1 cellular context compared by ENCODE assay signal in the genomic region with DNA sequence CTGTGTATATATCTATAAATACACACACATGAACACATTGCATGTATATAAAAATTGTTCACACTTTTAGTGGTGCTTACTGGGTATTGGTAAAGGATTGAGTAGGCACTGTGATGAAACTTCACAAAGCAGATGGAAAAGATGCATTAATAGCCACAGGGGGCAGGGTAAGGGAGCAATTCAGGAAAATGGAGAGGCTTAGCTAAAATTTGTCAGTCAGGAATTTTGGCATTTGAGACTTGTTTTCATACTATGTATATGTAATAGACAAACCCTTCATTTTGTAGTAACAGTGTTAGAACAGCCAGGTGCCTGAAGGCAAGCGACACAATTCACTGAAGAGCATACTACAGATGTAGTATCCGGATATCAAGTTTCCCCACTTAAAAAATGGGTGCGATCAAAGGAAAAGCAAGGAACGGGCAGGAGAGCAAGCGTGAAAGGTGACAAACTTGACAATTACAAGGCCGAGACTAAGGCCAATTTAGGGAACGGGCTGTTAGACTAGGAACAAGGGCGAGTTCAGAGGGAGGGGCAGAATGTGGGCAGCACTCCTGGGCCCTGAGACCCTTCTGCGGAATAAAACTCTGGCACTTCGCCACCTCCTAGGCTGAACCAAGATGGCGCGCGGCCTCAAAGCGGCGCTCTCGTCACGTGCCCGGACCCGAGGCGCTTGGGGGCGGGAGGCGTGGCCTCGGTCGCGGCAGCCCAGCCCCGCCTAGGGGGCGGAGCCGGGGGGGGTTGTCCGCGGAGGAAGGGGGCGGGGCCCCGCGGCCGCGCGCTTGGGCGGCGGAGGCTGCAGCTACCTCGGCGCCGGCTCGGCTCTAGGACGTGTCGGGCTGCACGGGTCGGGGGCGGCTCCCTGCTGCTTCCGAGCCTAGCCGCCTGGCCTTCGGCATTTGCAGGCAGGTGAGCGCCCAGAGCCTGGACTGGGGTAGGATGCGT.
A peak's percentile ranks its signal among the peaks of the same experiment; 100 is the strongest.
TF ChIP-seq lines count a peak whose summit lies in the region.

A gene (plus strand): TSS at position 771 of the 945 bp plus-strand sequence. CDS start 12,518 bp downstream, outside the sequence.

TF ChIP-seq in K562, 482 proteins besides CTCF, POLR2A, EP300 and RAD21 (continued from another document and continues in another):
- TF ChIP-seq, protein P1, sequence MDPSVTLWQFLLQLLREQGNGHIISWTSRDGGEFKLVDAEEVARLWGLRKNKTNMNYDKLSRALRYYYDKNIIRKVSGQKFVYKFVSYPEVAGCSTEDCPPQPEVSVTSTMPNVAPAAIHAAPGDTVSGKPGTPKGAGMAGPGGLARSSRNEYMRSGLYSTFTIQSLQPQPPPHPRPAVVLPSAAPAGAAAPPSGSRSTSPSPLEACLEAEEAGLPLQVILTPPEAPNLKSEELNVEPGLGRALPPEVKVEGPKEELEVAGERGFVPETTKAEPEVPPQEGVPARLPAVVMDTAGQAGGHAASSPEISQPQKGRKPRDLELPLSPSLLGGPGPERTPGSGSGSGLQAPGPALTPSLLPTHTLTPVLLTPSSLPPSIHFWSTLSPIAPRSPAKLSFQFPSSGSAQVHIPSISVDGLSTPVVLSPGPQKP (CRISPR knock-in tag; IDR thresholded peaks at IDR 0.05), result no peak
- peak; percentile 88; the same call in 1 of the 2 replicates for TF ChIP-seq KLF13 (tag; IDR thresholded peaks at IDR 0.05; ENCODE audit: borderline replicate concordance, low read depth)
- TF ChIP-seq, protein P2, sequence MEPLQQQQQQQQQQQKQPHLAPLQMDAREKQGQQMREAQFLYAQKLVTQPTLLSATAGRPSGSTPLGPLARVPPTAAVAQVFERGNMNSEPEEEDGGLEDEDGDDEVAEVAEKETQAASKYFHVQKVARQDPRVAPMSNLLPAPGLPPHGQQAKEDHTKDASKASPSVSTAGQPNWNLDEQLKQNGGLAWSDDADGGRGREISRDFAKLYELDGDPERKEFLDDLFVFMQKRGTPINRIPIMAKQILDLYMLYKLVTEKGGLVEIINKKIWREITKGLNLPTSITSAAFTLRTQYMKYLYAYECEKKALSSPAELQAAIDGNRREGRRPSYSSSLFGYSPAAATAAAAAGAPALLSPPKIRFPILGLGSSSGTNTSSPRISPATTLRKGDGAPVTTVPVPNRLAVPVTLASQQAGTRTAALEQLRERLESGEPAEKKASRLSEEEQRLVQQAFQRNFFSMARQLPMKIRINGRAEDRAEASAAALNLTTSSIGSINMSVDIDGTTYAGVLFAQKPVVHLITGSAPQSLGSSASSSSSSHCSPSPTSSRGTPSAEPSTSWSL (CRISPR knock-in tag; IDR thresholded peaks at IDR 0.05; ENCODE audit: borderline replicate concordance), result peak; percentile 33; the same call in 1 of the 2 replicates
- peak; percentile 46; the same call in 1 of the 2 replicates for TF ChIP-seq ARID1B (IDR thresholded peaks at IDR 0.05)
- TF ChIP-seq, protein P3, sequence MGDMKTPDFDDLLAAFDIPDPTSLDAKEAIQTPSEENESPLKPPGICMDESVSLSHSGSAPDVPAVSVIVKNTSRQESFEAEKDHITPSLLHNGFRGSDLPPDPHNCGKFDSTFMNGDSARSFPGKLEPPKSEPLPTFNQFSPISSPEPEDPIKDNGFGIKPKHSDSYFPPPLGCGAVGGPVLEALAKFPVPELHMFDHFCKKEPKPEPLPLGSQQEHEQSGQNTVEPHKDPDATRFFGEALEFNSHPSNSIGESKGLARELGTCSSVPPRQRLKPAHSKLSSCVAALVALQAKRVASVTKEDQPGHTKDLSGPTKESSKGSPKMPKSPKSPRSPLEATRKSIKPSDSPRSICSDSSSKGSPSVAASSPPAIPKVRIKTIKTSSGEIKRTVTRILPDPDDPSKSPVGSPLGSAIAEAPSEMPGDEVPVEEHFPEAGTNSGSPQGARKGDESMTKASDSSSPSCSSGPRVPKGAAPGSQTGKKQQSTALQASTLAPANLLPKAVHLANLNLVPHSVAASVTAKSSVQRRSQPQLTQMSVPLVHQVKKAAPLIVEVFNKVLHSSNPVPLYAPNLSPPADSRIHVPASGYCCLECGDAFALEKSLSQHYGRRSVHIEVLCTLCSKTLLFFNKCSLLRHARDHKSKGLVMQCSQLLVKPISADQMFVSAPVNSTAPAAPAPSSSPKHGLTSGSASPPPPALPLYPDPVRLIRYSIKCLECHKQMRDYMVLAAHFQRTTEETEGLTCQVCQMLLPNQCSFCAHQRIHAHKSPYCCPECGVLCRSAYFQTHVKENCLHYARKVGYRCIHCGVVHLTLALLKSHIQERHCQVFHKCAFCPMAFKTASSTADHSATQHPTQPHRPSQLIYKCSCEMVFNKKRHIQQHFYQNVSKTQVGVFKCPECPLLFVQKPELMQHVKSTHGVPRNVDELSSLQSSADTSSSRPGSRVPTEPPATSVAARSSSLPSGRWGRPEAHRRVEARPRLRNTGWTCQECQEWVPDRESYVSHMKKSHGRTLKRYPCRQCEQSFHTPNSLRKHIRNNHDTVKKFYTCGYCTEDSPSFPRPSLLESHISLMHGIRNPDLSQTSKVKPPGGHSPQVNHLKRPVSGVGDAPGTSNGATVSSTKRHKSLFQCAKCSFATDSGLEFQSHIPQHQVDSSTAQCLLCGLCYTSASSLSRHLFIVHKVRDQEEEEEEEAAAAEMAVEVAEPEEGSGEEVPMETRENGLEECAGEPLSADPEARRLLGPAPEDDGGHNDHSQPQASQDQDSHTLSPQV (IDR thresholded peaks at IDR 0.05), result peak; percentile 99
- TF ChIP-seq, protein P4, sequence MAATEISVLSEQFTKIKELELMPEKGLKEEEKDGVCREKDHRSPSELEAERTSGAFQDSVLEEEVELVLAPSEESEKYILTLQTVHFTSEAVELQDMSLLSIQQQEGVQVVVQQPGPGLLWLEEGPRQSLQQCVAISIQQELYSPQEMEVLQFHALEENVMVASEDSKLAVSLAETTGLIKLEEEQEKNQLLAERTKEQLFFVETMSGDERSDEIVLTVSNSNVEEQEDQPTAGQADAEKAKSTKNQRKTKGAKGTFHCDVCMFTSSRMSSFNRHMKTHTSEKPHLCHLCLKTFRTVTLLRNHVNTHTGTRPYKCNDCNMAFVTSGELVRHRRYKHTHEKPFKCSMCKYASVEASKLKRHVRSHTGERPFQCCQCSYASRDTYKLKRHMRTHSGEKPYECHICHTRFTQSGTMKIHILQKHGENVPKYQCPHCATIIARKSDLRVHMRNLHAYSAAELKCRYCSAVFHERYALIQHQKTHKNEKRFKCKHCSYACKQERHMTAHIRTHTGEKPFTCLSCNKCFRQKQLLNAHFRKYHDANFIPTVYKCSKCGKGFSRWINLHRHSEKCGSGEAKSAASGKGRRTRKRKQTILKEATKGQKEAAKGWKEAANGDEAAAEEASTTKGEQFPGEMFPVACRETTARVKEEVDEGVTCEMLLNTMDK (IDR thresholded peaks at IDR 0.05; ENCODE audit: borderline replicate concordance, insufficient read depth, low read depth, low read length, poor library complexity, severe bottlenecking), result no peak
- no peak for TF ChIP-seq COPS2 (conservative IDR thresholded peaks at IDR 0.05)
- TF ChIP-seq ZNF316 (IDR thresholded peaks at IDR 0.05), result no peak
- 0 out of 2 replicates have a peak, but pooled peaks have one; percentile 17 for TF ChIP-seq FOXK1 (CRISPR knock-in tag; IDR thresholded peaks at IDR 0.05; ENCODE audit: borderline replicate concordance)
- peak; percentile 76; the same call in 1 of the 2 replicates for TF ChIP-seq HSF4 (CRISPR knock-in tag; IDR thresholded peaks at IDR 0.05; ENCODE audit: borderline replicate concordance)
- peak; percentile 72 for TF ChIP-seq POLR2B (IDR thresholded peaks at IDR 0.05; ENCODE audit: low read depth, partially characterized antibody)
- TF ChIP-seq, protein P5, sequence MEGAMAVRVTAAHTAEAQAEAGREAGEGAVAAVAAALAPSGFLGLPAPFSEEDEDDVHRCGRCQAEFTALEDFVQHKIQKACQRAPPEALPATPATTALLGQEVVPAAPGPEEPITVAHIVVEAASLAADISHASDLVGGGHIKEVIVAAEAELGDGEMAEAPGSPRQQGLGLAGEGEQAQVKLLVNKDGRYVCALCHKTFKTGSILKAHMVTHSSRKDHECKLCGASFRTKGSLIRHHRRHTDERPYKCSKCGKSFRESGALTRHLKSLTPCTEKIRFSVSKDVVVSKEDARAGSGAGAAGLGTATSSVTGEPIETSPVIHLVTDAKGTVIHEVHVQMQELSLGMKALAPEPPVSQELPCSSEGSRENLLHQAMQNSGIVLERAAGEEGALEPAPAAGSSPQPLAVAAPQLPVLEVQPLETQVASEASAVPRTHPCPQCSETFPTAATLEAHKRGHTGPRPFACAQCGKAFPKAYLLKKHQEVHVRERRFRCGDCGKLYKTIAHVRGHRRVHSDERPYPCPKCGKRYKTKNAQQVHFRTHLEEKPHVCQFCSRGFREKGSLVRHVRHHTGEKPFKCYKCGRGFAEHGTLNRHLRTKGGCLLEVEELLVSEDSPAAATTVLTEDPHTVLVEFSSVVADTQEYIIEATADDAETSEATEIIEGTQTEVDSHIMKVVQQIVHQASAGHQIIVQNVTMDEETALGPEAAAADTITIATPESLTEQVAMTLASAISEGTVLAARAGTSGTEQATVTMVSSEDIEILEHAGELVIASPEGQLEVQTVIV (CRISPR knock-in tag; IDR thresholded peaks at IDR 0.05; ENCODE audit: borderline replicate concordance), result no peak
- TF ChIP-seq, protein P6, sequence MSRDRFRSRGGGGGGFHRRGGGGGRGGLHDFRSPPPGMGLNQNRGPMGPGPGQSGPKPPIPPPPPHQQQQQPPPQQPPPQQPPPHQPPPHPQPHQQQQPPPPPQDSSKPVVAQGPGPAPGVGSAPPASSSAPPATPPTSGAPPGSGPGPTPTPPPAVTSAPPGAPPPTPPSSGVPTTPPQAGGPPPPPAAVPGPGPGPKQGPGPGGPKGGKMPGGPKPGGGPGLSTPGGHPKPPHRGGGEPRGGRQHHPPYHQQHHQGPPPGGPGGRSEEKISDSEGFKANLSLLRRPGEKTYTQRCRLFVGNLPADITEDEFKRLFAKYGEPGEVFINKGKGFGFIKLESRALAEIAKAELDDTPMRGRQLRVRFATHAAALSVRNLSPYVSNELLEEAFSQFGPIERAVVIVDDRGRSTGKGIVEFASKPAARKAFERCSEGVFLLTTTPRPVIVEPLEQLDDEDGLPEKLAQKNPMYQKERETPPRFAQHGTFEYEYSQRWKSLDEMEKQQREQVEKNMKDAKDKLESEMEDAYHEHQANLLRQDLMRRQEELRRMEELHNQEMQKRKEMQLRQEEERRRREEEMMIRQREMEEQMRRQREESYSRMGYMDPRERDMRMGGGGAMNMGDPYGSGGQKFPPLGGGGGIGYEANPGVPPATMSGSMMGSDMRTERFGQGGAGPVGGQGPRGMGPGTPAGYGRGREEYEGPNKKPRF (IDR thresholded peaks at IDR 0.05; ENCODE audit: low read depth, low read length), result no peak
- no peak for TF ChIP-seq NR2C2 (CRISPR knock-in tag; IDR thresholded peaks at IDR 0.05)
- peak; percentile 80 for TF ChIP-seq NR2C2 (tag; IDR thresholded peaks at IDR 0.05)
- no peak for TF ChIP-seq SREBF2 (CRISPR knock-in tag; IDR thresholded peaks at IDR 0.05)
- TF ChIP-seq NR3C1 (CRISPR knock-in tag; IDR thresholded peaks at IDR 0.05), result peak; percentile 72
- TF ChIP-seq NFE2L1 (tag; IDR thresholded peaks at IDR 0.05; ENCODE audit: borderline replicate concordance, low read depth), result no peak
- TF ChIP-seq, protein P7, sequence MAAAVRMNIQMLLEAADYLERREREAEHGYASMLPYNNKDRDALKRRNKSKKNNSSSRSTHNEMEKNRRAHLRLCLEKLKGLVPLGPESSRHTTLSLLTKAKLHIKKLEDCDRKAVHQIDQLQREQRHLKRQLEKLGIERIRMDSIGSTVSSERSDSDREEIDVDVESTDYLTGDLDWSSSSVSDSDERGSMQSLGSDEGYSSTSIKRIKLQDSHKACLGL (CRISPR knock-in tag; IDR thresholded peaks at IDR 0.05; ENCODE audit: borderline replicate concordance, poor library complexity, severe bottlenecking), result no peak
- TF ChIP-seq SIN3B (IDR thresholded peaks at IDR 0.05; ENCODE audit: low read depth), result no peak
- TF ChIP-seq LEF1 (IDR thresholded peaks at IDR 0.05), result peak; percentile 75
- TF ChIP-seq PCBP2 (IDR thresholded peaks at IDR 0.05; ENCODE audit: low read depth, low read length, poor library complexity, severe bottlenecking), result no peak
- TF ChIP-seq, protein P8, sequence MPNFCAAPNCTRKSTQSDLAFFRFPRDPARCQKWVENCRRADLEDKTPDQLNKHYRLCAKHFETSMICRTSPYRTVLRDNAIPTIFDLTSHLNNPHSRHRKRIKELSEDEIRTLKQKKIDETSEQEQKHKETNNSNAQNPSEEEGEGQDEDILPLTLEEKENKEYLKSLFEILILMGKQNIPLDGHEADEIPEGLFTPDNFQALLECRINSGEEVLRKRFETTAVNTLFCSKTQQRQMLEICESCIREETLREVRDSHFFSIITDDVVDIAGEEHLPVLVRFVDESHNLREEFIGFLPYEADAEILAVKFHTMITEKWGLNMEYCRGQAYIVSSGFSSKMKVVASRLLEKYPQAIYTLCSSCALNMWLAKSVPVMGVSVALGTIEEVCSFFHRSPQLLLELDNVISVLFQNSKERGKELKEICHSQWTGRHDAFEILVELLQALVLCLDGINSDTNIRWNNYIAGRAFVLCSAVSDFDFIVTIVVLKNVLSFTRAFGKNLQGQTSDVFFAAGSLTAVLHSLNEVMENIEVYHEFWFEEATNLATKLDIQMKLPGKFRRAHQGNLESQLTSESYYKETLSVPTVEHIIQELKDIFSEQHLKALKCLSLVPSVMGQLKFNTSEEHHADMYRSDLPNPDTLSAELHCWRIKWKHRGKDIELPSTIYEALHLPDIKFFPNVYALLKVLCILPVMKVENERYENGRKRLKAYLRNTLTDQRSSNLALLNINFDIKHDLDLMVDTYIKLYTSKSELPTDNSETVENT (CRISPR knock-in tag; IDR thresholded peaks at IDR 0.05), result no peak
- TF ChIP-seq IFI16 (CRISPR knock-in tag; IDR thresholded peaks at IDR 0.05), result 0 out of 2 replicates have a peak, but pooled peaks have one; percentile 55
- TF ChIP-seq PML (IDR thresholded peaks at IDR 0.05; ENCODE audit: low read length), result no peak
- TF ChIP-seq PTRF (tag; IDR thresholded peaks at IDR 0.05), result peak; percentile 61; the same call in 1 of the 2 replicates
- TF ChIP-seq RBM22 (IDR thresholded peaks at IDR 0.05; ENCODE audit: low read depth, low read length, poor library complexity, severe bottlenecking), result peak; percentile 36
- no peak for TF ChIP-seq BRF1 (IDR thresholded peaks at IDR 0.05; ENCODE audit: borderline replicate concordance, extremely low read depth, insufficient read length)
- TF ChIP-seq ZNF174 (CRISPR knock-in tag; IDR thresholded peaks at IDR 0.05), result no peak
- no peak for TF ChIP-seq CHCHD3 (CRISPR knock-in tag; IDR thresholded peaks at IDR 0.05)
- no peak for TF ChIP-seq NUFIP1 (IDR thresholded peaks at IDR 0.05; ENCODE audit: partially characterized antibody)
